In genomic region chr1:235503333-235504121, GRCh38 we compare ENCODE assay signal across 8 cellular contexts. TPM values are rescaled to one million over a fixed set of nuclear protein-coding genes. Genes with fewer than 3 reads are reported as not detected.
DNase-seq lines count a peak whose midpoint lies in the region; ATAC-seq and TF ChIP-seq lines count a peak whose summit lies in the region.

No MANE protein-coding gene starts in this region.

- peaks cover 21% of the 10 kb centered on the region for H3K4me1 Mint-ChIP-seq in activated CD8-positive, alpha-beta memory T cell treated with anti-CD3 and anti-CD28 coated beads, Interleukin-2, amount 10 ng/mL, durations not matched to agents 7 days and 5 days

- H3K4me1 ChIP-seq in esophagus muscularis mucosa (peaks cover 21 to 52% (median 44%) of the 10 kb centered on the region in 4 donors), mucosa of rectum (ENCODE audit: control insufficient read depth in 2 of 2, insufficient read depth in 2 of 2, low read length in 2 of 2) (peaks cover 3 to 12% of the 10 kb centered on the region in 2 donors), thoracic aorta (ENCODE audit: control insufficient read depth in 1 of 2, low read depth in 2 of 2) (peaks cover 3 to 29% of the 10 kb centered on the region in 2 donors)

- CTCF ChIA-PET in activated CD8-positive, alpha-beta memory T cell treated with anti-CD3 and anti-CD28 coated beads, Interleukin-2, amount 10 ng/mL, durations not matched to agents 7 days and 5 days (lab: Charles Lee) = interaction anchor here (0.8 to 5.7 kb wide), 25 partner anchors 10 to 495 kb away, joined by 3 to 24 read pairs (median 5); partner anchors contain the start of gene TBCE

- ATAC-seq in activated CD8-positive, alpha-beta memory T cell treated with anti-CD3 and anti-CD28 coated beads, Interleukin-2, amount 10 ng/mL, durations not matched to agents 7 days and 5 days = peak; percentile 0
- peak; percentile 0 for ATAC-seq in thoracic aorta (ENCODE audit: insufficient number of reproducible peaks, low FRiP score, low read depth)

- H3K36me3 Mint-ChIP-seq in activated CD8-positive, alpha-beta memory T cell treated with anti-CD3 and anti-CD28 coated beads, Interleukin-2, amount 10 ng/mL, durations not matched to agents 7 days and 5 days = peaks cover 3% of the 10 kb centered on the region

- TF ChIP-seq POLR2A in esophagus muscularis mucosa (IDR thresholded peaks at IDR 0.05; ENCODE audit: low read depth) = no peak

- peak overlapping the region; percentile 91 for H3K4me3 Mint-ChIP-seq in activated CD8-positive, alpha-beta memory T cell treated with anti-CD3 and anti-CD28 coated beads, Interleukin-2, amount 10 ng/mL, durations not matched to agents 7 days and 5 days

- intact Hi-C loops in esophagus muscularis mucosa (cut with DNase I) = loop anchor here (10.0 kb wide), 2 partner anchors 179 to 561 kb away; partner anchors contain the start of genes ARID4B, GGPS1 and NID1

- TF ChIP-seq CTCF in HFF-Myc (IDR thresholded peaks at IDR 0.05; ENCODE audit: low read depth, low read length, missing control alignments) = no peak
- no peak for TF ChIP-seq CTCF in WI38 (IDR thresholded peaks at IDR 0.05; ENCODE audit: low read depth, low read length)
- TF ChIP-seq CTCF in esophagus muscularis mucosa (IDR thresholded peaks at IDR 0.05) = no peak
- no peak for TF ChIP-seq CTCF in thoracic aorta (IDR thresholded peaks at IDR 0.05)

- DNase-seq in activated CD8-positive, alpha-beta memory T cell treated with anti-CD3 and anti-CD28 coated beads, Interleukin-2, amount 10 ng/mL, durations not matched to agents 7 days and 5 days = peak; percentile 55
- no peak for DNase-seq in activated CD8-positive, alpha-beta memory T cell treated with anti-CD3 and anti-CD28 coated beads, Interleukin-2, amount 50 U/mL, for 4 hours
- DNase-seq in HFF-Myc (ENCODE audit: extremely low read depth, low read depth) (no peak), NCI-H1092 treated with DMSO at 0.1 percent for 48 hours (lab: John Stamatoyannopoulos, UW) (peak; percentile 74), esophagus muscularis mucosa (ENCODE audit: extremely low spot score) (no peak), thoracic aorta (ENCODE audit: low spot score) (peak; percentile 7)

- WGBS in esophagus muscularis mucosa = under 1% methylated on average over 38 of the region's 51 CpGs

- H3K9me3 ChIP-seq in esophagus muscularis mucosa (no peaks in the 10 kb centered on the region), mucosa of rectum (ENCODE audit: control insufficient read depth in 2 of 2, low read length in 2 of 2) (no peaks in the 10 kb centered on the region), thoracic aorta (no peaks in the 10 kb centered on the region)

- TF ChIP-seq EP300 in esophagus muscularis mucosa (IDR thresholded peaks at IDR 0.05) = no peak

- H3K9ac ChIP-seq in mucosa of rectum (ENCODE audit: low read depth in 1 of 2, low read length in 2 of 2) = peak overlapping the region; percentile 69 to 90

- H3K27me3 Mint-ChIP-seq in activated CD8-positive, alpha-beta memory T cell treated with anti-CD3 and anti-CD28 coated beads, Interleukin-2, amount 10 ng/mL, durations not matched to agents 7 days and 5 days = no peaks in the 10 kb centered on the region

- H3K27ac ChIP-seq in esophagus muscularis mucosa (replicated peaks in 1 of 4) = peak overlapping the region; percentile 96 to 98 (median 98)
- peak overlapping the region; percentile 92 to 99 for H3K27ac ChIP-seq in mucosa of rectum (ENCODE audit: low read depth in 2 of 2, low read length in 2 of 2)
- H3K27ac ChIP-seq in thoracic aorta = peak overlapping the region; percentile 97 to 99

- no peaks in the 10 kb centered on the region for H3K9me3 Mint-ChIP-seq in activated CD8-positive, alpha-beta memory T cell treated with anti-CD3 and anti-CD28 coated beads, Interleukin-2, amount 10 ng/mL, durations not matched to agents 7 days and 5 days (ENCODE audit: low read depth)

- H3K27ac Mint-ChIP-seq in activated CD8-positive, alpha-beta memory T cell treated with anti-CD3 and anti-CD28 coated beads, Interleukin-2, amount 10 ng/mL, durations not matched to agents 7 days and 5 days = peak overlapping the region; percentile 79

- H3K27me3 ChIP-seq in esophagus muscularis mucosa = no peaks in the 10 kb centered on the region
- H3K27me3 ChIP-seq in mucosa of rectum (ENCODE audit: control insufficient read depth in 2 of 2, insufficient read depth in 2 of 2, low read length in 2 of 2) = no peaks in the 10 kb centered on the region
- H3K27me3 ChIP-seq in thoracic aorta (replicated peaks; ENCODE audit: insufficient read depth) = no peaks in the 10 kb centered on the region

- H3K36me3 ChIP-seq in esophagus muscularis mucosa = no peaks in the 10 kb centered on the region
- no peaks in the 10 kb centered on the region for H3K36me3 ChIP-seq in mucosa of rectum (ENCODE audit: control insufficient read depth in 2 of 2, insufficient read depth in 2 of 2, low read length in 2 of 2)
- H3K36me3 ChIP-seq in thoracic aorta = no peaks in the 10 kb centered on the region

- H3K4me3 ChIP-seq in HFF-Myc (replicated peaks; ENCODE audit: low read depth, low read length) (peak overlapping the region; percentile 87), WI38 (ENCODE audit: low read depth, low read length) (peak overlapping the region; percentile 68), esophagus muscularis mucosa (peak overlapping the region; percentile 80 to 96 (median 92)), mucosa of rectum (ENCODE audit: low read length in 2 of 2) (peak overlapping the region; percentile 86 to 90), thoracic aorta (peak overlapping the region; percentile 88)

RNA-seq across cellular contexts. Expression of gene B3GALNT2, which starts 0.7 kb away (rescaled TPM):
- 10 to 100 TPM; 13.5 to 14.6 TPM for total RNA-seq in activated CD8-positive, alpha-beta memory T cell treated with anti-CD3 and anti-CD28 coated beads, Interleukin-2, amount 10 ng/mL, durations not matched to agents 7 days and 5 days
- 10 to 100 TPM; 49.0 to 68.4 (median 55.5) TPM for total RNA-seq in esophagus muscularis mucosa
- 10 to 100 TPM; 50.5 to 50.7 TPM for total RNA-seq in thoracic aorta

Comparison
In these comparisons a context has a peak if more than half of its experiments do, and no peak if none do; other contexts are left out.
1. DNase-seq: peak in activated CD8-positive, alpha-beta memory T cell treated with anti-CD3 and anti-CD28 coated beads, Interleukin-2, amount 10 ng/mL, durations not matched to agents 7 days and 5 days (single experiment), NCI-H1092 treated with DMSO at 0.1 percent for 48 hours (single experiment) and thoracic aorta (single experiment); none in activated CD8-positive, alpha-beta memory T cell treated with anti-CD3 and anti-CD28 coated beads, Interleukin-2, amount 50 U/mL, for 4 hours (single experiment), HFF-Myc (single experiment) and esophagus muscularis mucosa (single experiment).
2. Peak in every context shown above with its lines, with median percentiles within 50 percentile points of each other: H3K4me3 ChIP-seq and H3K27ac ChIP-seq.